12 cellular contexts compared by ENCODE assay signal in the genomic region with DNA sequence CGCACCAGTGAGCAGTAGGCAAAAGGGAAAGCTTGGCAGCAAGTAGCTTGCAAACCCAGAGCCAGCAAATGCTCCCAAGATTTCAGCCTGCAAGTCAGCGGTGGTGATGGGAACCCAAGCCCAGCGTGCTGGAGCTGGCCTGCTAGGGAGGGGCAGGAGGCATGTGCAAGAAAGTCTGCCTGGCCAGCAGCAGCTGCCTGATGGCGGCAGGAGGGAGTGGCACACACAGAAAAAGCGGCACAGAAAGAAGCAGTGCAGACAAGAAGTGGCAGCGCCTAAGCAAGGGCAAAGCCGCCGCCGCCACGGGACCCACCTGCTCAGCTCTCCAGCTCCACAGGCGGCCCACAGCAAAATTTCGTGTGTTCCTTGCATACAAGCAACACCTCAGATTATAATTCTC.
DNase-seq lines count a peak whose midpoint lies in the region; TF ChIP-seq lines count a peak whose summit lies in the region.
"Had no signal": no experiment of that assay in that cellular context is flagged by ENCODE, and none has a peak within 500 bp of the region (broad histone marks: within the 10 kb centered on the region; RNA-seq: fewer than 3 reads in every experiment).

No MANE protein-coding gene starts in this region.

- no peak overlapping the region for H3K4me3 ChIP-seq in neuronal stem cell (ENCODE audit: low read length in 2 of 2)
- no peak overlapping the region for H3K4me3 ChIP-seq in MM.1S (ENCODE audit: low read length)

- no peak overlapping the region for H3K14ac ChIP-seq in neuronal stem cell (ENCODE audit: low read length)

- no peak overlapping the region for H2BK120ac ChIP-seq in neuronal stem cell (ENCODE audit: low read depth, low read length)

- H2BK15ac ChIP-seq in neuronal stem cell (ENCODE audit: low read length): no peak overlapping the region

- H3K9me3 ChIP-seq in neuronal stem cell (replicated peaks in 1 of 2; ENCODE audit: control insufficient read depth in 2 of 2, insufficient read depth in 1 of 2, low read depth in 1 of 2, low read length in 2 of 2) (no peaks in the 10 kb centered on the region), MM.1S (replicated peaks; ENCODE audit: insufficient read depth, low read length) (no peaks in the 10 kb centered on the region)

- no peaks in the 10 kb centered on the region for H3K4me1 ChIP-seq in neuronal stem cell (ENCODE audit: control insufficient read depth in 2 of 2, insufficient read depth in 1 of 2, low read depth in 1 of 2, low read length in 2 of 2)
- H3K4me1 ChIP-seq in MM.1S (ENCODE audit: low read length): no peaks in the 10 kb centered on the region

- no peaks in the 10 kb centered on the region for H3K79me1 ChIP-seq in neuronal stem cell (ENCODE audit: low read depth, low read length)

- no peaks in the 10 kb centered on the region for H3K79me2 ChIP-seq in MM.1S (ENCODE audit: low read length)

- no peak overlapping the region for H3K4ac ChIP-seq in neuronal stem cell (ENCODE audit: low read length)

- no peak overlapping the region for H4K8ac ChIP-seq in neuronal stem cell (ENCODE audit: low read depth, low read length)

- no peak overlapping the region for H4K91ac ChIP-seq in neuronal stem cell (ENCODE audit: low read depth, low read length, poor library complexity)

- H3K9me2 ChIP-seq in MM.1S (replicated peaks; ENCODE audit: insufficient read depth, low read length): no peaks in the 10 kb centered on the region

- no peak for TF ChIP-seq CTCF in MM.1S (IDR thresholded peaks at IDR 0.05; ENCODE audit: low read length)

- no peaks in the 10 kb centered on the region for H4K20me1 ChIP-seq in MM.1S (ENCODE audit: insufficient read depth, low read length)

- DNase-seq in COR-L47 (lab: John Stamatoyannopoulos, UW) (peak; percentile 6), Daoy (ENCODE audit: low read depth) (peak; percentile 2), SK-N-DZ (ENCODE audit: low spot score) (peak; percentile 27), neuronal stem cell (ENCODE audit: low spot score) (no peak), MM.1S (no peak), NCI-H187 treated with DMSO at 0.1 percent for 48 hours (lab: John Stamatoyannopoulos, UW) (no peak)
- no peak for DNase-seq in activated CD8-positive, alpha-beta memory T cell treated with anti-CD3 and anti-CD28 coated beads, Interleukin-2, amount 50 U/mL, for 48 hours
- DNase-seq: C1 segment of cervical spinal cord; CD4-positive, alpha-beta T cell; DMS153; DMS79 treated with DMSO at 0.1 percent for 48 hours; GDM1 had no signal

- H2AK5ac ChIP-seq in neuronal stem cell (ENCODE audit: low read depth, low read length): no peak overlapping the region

- no peak overlapping the region for H2BK12ac ChIP-seq in neuronal stem cell (ENCODE audit: low read length)

- no peaks in the 10 kb centered on the region for H3F3A ChIP-seq in MM.1S (ENCODE audit: insufficient read depth, low read length)

- H3K27ac ChIP-seq in neuronal stem cell (replicated peaks; ENCODE audit: low read length) (no peak overlapping the region), MM.1S (ENCODE audit: low read length) (no peak overlapping the region)

- no CpG with 5 or more reads among the region's 12 CpGs for WGBS in neuronal stem cell (ENCODE audit: extremely low coverage in 2 of 2, insufficient read length in 2 of 2, insufficient replicate concordance in 1 of 2), 2 donors

- H2BK5ac ChIP-seq in neuronal stem cell (ENCODE audit: low read length): no peak overlapping the region

- H3K4me2 ChIP-seq in neuronal stem cell (ENCODE audit: insufficient read depth, low read length, poor library complexity, severe bottlenecking): no peak overlapping the region
- no peak overlapping the region for H3K4me2 ChIP-seq in MM.1S (ENCODE audit: low read depth, low read length)

- peak overlapping the region; percentile 60 for H3K9ac ChIP-seq in neuronal stem cell (ENCODE audit: low read depth, low read length, poor library complexity)
- no peak overlapping the region for H3K9ac ChIP-seq in MM.1S (ENCODE audit: low read length)

- H3K36me3 ChIP-seq in neuronal stem cell (replicated peaks in 1 of 2; ENCODE audit: control insufficient read depth in 2 of 2, insufficient read depth in 2 of 2, low read length in 2 of 2): no peaks in the 10 kb centered on the region
- H3K36me3 ChIP-seq in MM.1S (replicated peaks; ENCODE audit: insufficient read depth, low read length): no peaks in the 10 kb centered on the region

- no peaks in the 10 kb centered on the region for H3K27me3 ChIP-seq in neuronal stem cell (ENCODE audit: control insufficient read depth in 3 of 3, insufficient read depth in 3 of 3, low read depth in 1 of 3, low read length in 3 of 3)
- H3K27me3 ChIP-seq in MM.1S (replicated peaks; ENCODE audit: insufficient read depth, low read length): no peaks in the 10 kb centered on the region

- H2AFZ ChIP-seq in neuronal stem cell (ENCODE audit: low read length) (no peak overlapping the region), MM.1S (ENCODE audit: low read length) (no peak overlapping the region)

- H3K23ac ChIP-seq in neuronal stem cell (ENCODE audit: low read depth, low read length, poor library complexity): no peak overlapping the region

- H3K18ac ChIP-seq in neuronal stem cell (ENCODE audit: low read length): no peak overlapping the region

Comparison
In these comparisons a context has a peak if more than half of its experiments do, and no peak if none do; other contexts are left out.
1. DNase-seq: peak in COR-L47 (single experiment), Daoy (single experiment) and SK-N-DZ (single experiment); none in neuronal stem cell (single experiment), MM.1S (single experiment), activated CD8-positive, alpha-beta memory T cell treated with anti-CD3 and anti-CD28 coated beads, Interleukin-2, amount 50 U/mL, for 48 hours (single experiment) and NCI-H187 treated with DMSO at 0.1 percent for 48 hours (single experiment).